8 cellular contexts compared by ENCODE assay signal in genomic region chr3:38084019-38084968, GRCh38. TPM values are rescaled to one million over a fixed set of nuclear protein-coding genes. Genes with fewer than 3 reads are reported as not detected.
A peak's percentile ranks its signal among the peaks of the same experiment; 100 is the strongest.
DNase-seq lines count a peak whose midpoint lies in the region; ATAC-seq and TF ChIP-seq lines count a peak whose summit lies in the region.

No MANE protein-coding gene starts in this region.

- DNase-seq in DND-41: peak; percentile 47
- peak; percentile 78 for DNase-seq in NAMALWA (ENCODE audit: low spot score)
- peak; percentile 33 to 51 for DNase-seq in cardiac fibroblast (ENCODE audit: low read depth in 2 of 2)
- DNase-seq in natural killer cell treated with Interleukin-12 subunit alpha and Interleukin-12 subunit beta and Interleukin-15 and Interleukin-18, amount 100 ng/mL, for 72 hours (ENCODE audit: low spot score): no peak
- DNase-seq in superior temporal gyrus (ENCODE audit: extremely low spot score): no peak
- no peak for DNase-seq in NCI-H1105 (lab: John Stamatoyannopoulos, UW)
- DNase-seq in dermis blood vessel endothelial cell: no peak

- H3K36me3 Mint-ChIP-seq in natural killer cell treated with Interleukin-12 subunit alpha and Interleukin-12 subunit beta and Interleukin-15 and Interleukin-18, amount 100 ng/mL, for 72 hours: peaks cover 9% of the 10 kb centered on the region

- no peak overlapping the region for H3K9ac ChIP-seq in DND-41 (ENCODE audit: low read depth, low read length)

- no peak overlapping the region for H3K27ac ChIP-seq in DND-41 (ENCODE audit: low read length)

- H2AFZ ChIP-seq in DND-41 (ENCODE audit: low read depth, low read length): no peak overlapping the region

- TF ChIP-seq CTCF in DND-41 (IDR thresholded peaks at IDR 0.05; ENCODE audit: borderline replicate concordance, extremely low read depth, low read length, poor library complexity, severe bottlenecking) (no peak), cardiac fibroblast (IDR thresholded peaks at IDR 0.05; ENCODE audit: low read depth, low read length) (no peak)

- H3K27me3 ChIP-seq in DND-41 (ENCODE audit: insufficient read depth, low read length, poor library complexity): no peaks in the 10 kb centered on the region

- no peaks in the 10 kb centered on the region for H3K27me3 Mint-ChIP-seq in natural killer cell treated with Interleukin-12 subunit alpha and Interleukin-12 subunit beta and Interleukin-15 and Interleukin-18, amount 100 ng/mL, for 72 hours

- H3K4me3 ChIP-seq in DND-41 (ENCODE audit: low read depth in 1 of 2, low read length in 2 of 2) (no peak overlapping the region), cardiac fibroblast (replicated peaks in 1 of 2; ENCODE audit: low read depth in 2 of 2, low read length in 2 of 2) (no peak overlapping the region)

- H3K27ac Mint-ChIP-seq in natural killer cell treated with Interleukin-12 subunit alpha and Interleukin-12 subunit beta and Interleukin-15 and Interleukin-18, amount 100 ng/mL, for 72 hours: peak overlapping the region; percentile 6 to 72

- ATAC-seq in DND-41 (ENCODE audit: insufficient read depth, low read depth): peak; percentile 69
- peak; percentile 59 to 74 for ATAC-seq in natural killer cell treated with Interleukin-12 subunit alpha and Interleukin-12 subunit beta and Interleukin-15 and Interleukin-18, amount 100 ng/mL, for 72 hours
- no peak for ATAC-seq in GM19397 (IDR thresholded peaks at IDR 0.05; ENCODE audit: unreplicated experiment)

- H3K79me2 ChIP-seq in DND-41 (ENCODE audit: insufficient read depth, low read length): no peaks in the 10 kb centered on the region

- H3K4me2 ChIP-seq in DND-41 (ENCODE audit: insufficient read depth, low read length): no peak overlapping the region

- H3K36me3 ChIP-seq in DND-41 (ENCODE audit: insufficient read depth, low read length): no peaks in the 10 kb centered on the region

- H3K4me1 ChIP-seq in DND-41 (ENCODE audit: insufficient read depth, low read length): no peaks in the 10 kb centered on the region

- peak overlapping the region; percentile 16 for H3K4me3 Mint-ChIP-seq in natural killer cell treated with Interleukin-12 subunit alpha and Interleukin-12 subunit beta and Interleukin-15 and Interleukin-18, amount 100 ng/mL, for 72 hours

- peaks cover 4% of the 10 kb centered on the region for H3K9me3 ChIP-seq in DND-41 (ENCODE audit: insufficient read depth, low read length, severe bottlenecking)

- no peaks in the 10 kb centered on the region for H4K20me1 ChIP-seq in DND-41 (ENCODE audit: insufficient read depth, low read length)

- H3K9me3 Mint-ChIP-seq in natural killer cell treated with Interleukin-12 subunit alpha and Interleukin-12 subunit beta and Interleukin-15 and Interleukin-18, amount 100 ng/mL, for 72 hours: peaks cover 6% of the 10 kb centered on the region

- H3K4me1 Mint-ChIP-seq in natural killer cell treated with Interleukin-12 subunit alpha and Interleukin-12 subunit beta and Interleukin-15 and Interleukin-18, amount 100 ng/mL, for 72 hours (ENCODE audit: low read depth in 2 of 2): peaks cover 7 to 9% of the 10 kb centered on the region in 2 donors

RNA-seq across cellular contexts. Expression of gene DLEC1, which starts 45.3 kb away (rescaled TPM):
- total RNA-seq in natural killer cell treated with Interleukin-12 subunit alpha and Interleukin-12 subunit beta and Interleukin-15 and Interleukin-18, amount 100 ng/mL, for 72 hours: under 1 TPM; 0.25 to 0.52 TPM
- under 0.01 TPM in 1 of 2 replicates, not detected in the other for total RNA-seq in dermis blood vessel endothelial cell

RNA-seq across cellular contexts. Expression of gene ACAA1, which starts 52.6 kb away (rescaled TPM):
- 10 to 100 TPM; 78.6 to 88.2 TPM for total RNA-seq in natural killer cell treated with Interleukin-12 subunit alpha and Interleukin-12 subunit beta and Interleukin-15 and Interleukin-18, amount 100 ng/mL, for 72 hours
- total RNA-seq in dermis blood vessel endothelial cell: 27.2 and 42.5 TPM in 2 replicates

RNA-seq across cellular contexts. Expression of gene MYD88, which starts 54.2 kb away (rescaled TPM):
- 10 to 100 TPM; 55.8 to 63.1 TPM for total RNA-seq in natural killer cell treated with Interleukin-12 subunit alpha and Interleukin-12 subunit beta and Interleukin-15 and Interleukin-18, amount 100 ng/mL, for 72 hours
- total RNA-seq in dermis blood vessel endothelial cell: 29.3 and 29.9 TPM in 2 replicates

RNA-seq across cellular contexts. Expression of gene PLCD1, which starts 54.9 kb away (rescaled TPM):
- total RNA-seq in natural killer cell treated with Interleukin-12 subunit alpha and Interleukin-12 subunit beta and Interleukin-15 and Interleukin-18, amount 100 ng/mL, for 72 hours: 1 to 10 TPM; 5.8 to 7.7 TPM
- total RNA-seq in dermis blood vessel endothelial cell: 19.7 and 20.4 TPM in 2 replicates

Comparison
In these comparisons a context has a peak if more than half of its experiments do, and no peak if none do; other contexts are left out.
1. DNase-seq: peak in DND-41 (single experiment), NAMALWA (single experiment) and cardiac fibroblast (2 of 2); none in natural killer cell treated with Interleukin-12 subunit alpha and Interleukin-12 subunit beta and Interleukin-15 and Interleukin-18, amount 100 ng/mL, for 72 hours (single experiment), superior temporal gyrus (single experiment), NCI-H1105 (single experiment) and dermis blood vessel endothelial cell (single experiment).